ENCODE assay signal across 1 cellular context in genomic region chr20:62241501-62241900, GRCh38.
TF ChIP-seq lines count a peak whose summit lies in the region.

No MANE protein-coding gene starts in this region.

TF ChIP-seq in K562, 482 proteins besides CTCF, POLR2A, EP300 and RAD21:
- TF ChIP-seq ZNF766 (CRISPR knock-in tag; conservative IDR thresholded peaks at IDR 0.05) (no peak), NFE2 (IDR thresholded peaks at IDR 0.05; ENCODE audit: low read depth) (peak; percentile 29; the same call in 1 of the 2 replicates)
TF ChIP-seq in K562: peak in this region for 1.
